In the genomic region with DNA sequence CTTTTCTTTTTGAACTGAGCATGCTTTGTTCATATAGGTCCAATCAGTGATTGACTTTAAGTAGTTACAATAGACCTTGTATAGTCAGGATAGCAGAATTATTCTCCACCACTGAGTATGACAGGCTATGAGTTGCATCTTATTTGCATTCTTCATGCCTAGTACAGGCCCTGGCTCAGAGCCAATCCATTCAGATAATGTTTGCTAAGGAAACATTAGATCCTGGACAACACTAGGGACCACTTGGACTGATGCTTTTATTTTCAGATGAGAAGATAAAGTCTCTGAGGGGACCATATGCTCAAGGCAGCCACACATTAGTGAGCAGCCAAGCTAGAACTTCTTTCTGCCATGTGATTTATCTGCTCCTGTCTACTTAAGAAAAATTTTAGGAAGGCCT, we compare ENCODE assay signal across 14 cellular contexts.
DNase-seq lines count a peak whose midpoint lies in the region; ATAC-seq, FAIRE-seq and TF ChIP-seq lines count a peak whose summit lies in the region.
"Had no signal": no experiment of that assay in that cellular context is flagged by ENCODE, and none has a peak within 500 bp of the region (broad histone marks: within the 10 kb centered on the region; RNA-seq: fewer than 3 reads in every experiment).

No MANE protein-coding gene starts in this region.

- no peak overlapping the region for H3K4me3 ChIP-seq in IMR-90 (ENCODE audit: insufficient read depth, low read depth, low read length)
- H3K4me3 ChIP-seq in small intestine (ENCODE audit: low read depth in 1 of 2, low read length in 2 of 2), result no peak overlapping the region
- H3K4me3 ChIP-seq: neural progenitor cell, skin epidermis had no signal

- no peak overlapping the region for H2AFZ ChIP-seq in IMR-90 (replicated peaks; ENCODE audit: low read length, poor library complexity)
- H2AFZ ChIP-seq: neural progenitor cell had no signal

- TF ChIP-seq POLR2A in IMR-90 (IDR thresholded peaks at IDR 0.05; ENCODE audit: low read depth, low read length), result no peak

- no peak overlapping the region for H3K9ac ChIP-seq in IMR-90 (ENCODE audit: low read depth, low read length)
- H3K9ac ChIP-seq: neural progenitor cell had no signal

- no peak overlapping the region for H4K91ac ChIP-seq in IMR-90 (ENCODE audit: insufficient read depth, low read depth, low read length)

- no peak overlapping the region for H2BK20ac ChIP-seq in IMR-90 (ENCODE audit: low read depth, low read length)

- no TSS peak for BruUV-seq in IMR-90 (replicated peaks; lab: Mats Ljungman, UMichigan)

- H3K27me3 ChIP-seq in IMR-90 (ENCODE audit: control insufficient read depth, insufficient read depth, low read length) (no peaks in the 10 kb centered on the region), foreskin keratinocyte (no peaks in the 10 kb centered on the region), small intestine (ENCODE audit: control insufficient read depth in 2 of 2, insufficient read depth in 2 of 2, low read length in 2 of 2) (no peaks in the 10 kb centered on the region)
- H3K27me3 ChIP-seq: neural progenitor cell had no signal

- ATAC-seq in IMR-90 (ENCODE audit: low read depth), result 0 out of 2 replicates have a peak, but pooled peaks have one; percentile 6
- ATAC-seq in foreskin keratinocyte, result peak; percentile 28
- ATAC-seq in GM21619 (IDR thresholded peaks at IDR 0.05; ENCODE audit: unreplicated experiment), result no peak
- no peak for ATAC-seq in stimulated activated naive CD8-positive, alpha-beta T cell treated with anti-CD3 and anti-CD28 coated beads, Interleukin-15, Interleukin-2, amounts not matched to agents 100 U/mL and 50 U/mL, for 24 hours
- ATAC-seq: T-helper 17 cell had no signal

- no peak for FAIRE-seq in small intestine (lab: Jason Lieb, UNC)

- H2AK5ac ChIP-seq in IMR-90 (ENCODE audit: low read depth, low read length), result no peak overlapping the region

- TF ChIP-seq RAD21 in IMR-90 (IDR thresholded peaks at IDR 0.05; ENCODE audit: low read length), result no peak

- no peak overlapping the region for H3K18ac ChIP-seq in IMR-90 (ENCODE audit: low read depth, low read length)

- no peaks in the 10 kb centered on the region for H3K9me3 ChIP-seq in IMR-90 (ENCODE audit: control insufficient read depth, insufficient read depth, low read length)
- H3K9me3 ChIP-seq in small intestine (ENCODE audit: control insufficient read depth, low read depth), result no peaks in the 10 kb centered on the region

- dilution Hi-C loops in IMR-90 (cut with HindIII; ENCODE audit: low sequenced_read_pairs, unreplicated experiment), result no loop called here

- H3K4me1 ChIP-seq in IMR-90 (ENCODE audit: control insufficient read depth, insufficient read depth, low read length), result peaks cover 19% of the 10 kb centered on the region
- H3K4me1 ChIP-seq in foreskin keratinocyte, result no peaks in the 10 kb centered on the region
- no peaks in the 10 kb centered on the region for H3K4me1 ChIP-seq in small intestine (ENCODE audit: control insufficient read depth in 2 of 2, insufficient read depth in 1 of 2, low read depth in 1 of 2, low read length in 1 of 2)
- H3K4me1 ChIP-seq: neural progenitor cell had no signal

- H3K36me3 ChIP-seq in IMR-90 (ENCODE audit: control insufficient read depth, insufficient read depth, low read length) (peaks cover 27% of the 10 kb centered on the region), small intestine (ENCODE audit: control insufficient read depth in 2 of 2, insufficient read depth in 2 of 2, low read length in 2 of 2) (no peaks in the 10 kb centered on the region)
- H3K36me3 ChIP-seq: neural progenitor cell had no signal

- peaks cover 17% of the 10 kb centered on the region for H3K9me1 ChIP-seq in IMR-90 (ENCODE audit: insufficient read depth, low read length)

- no peak overlapping the region for H4K8ac ChIP-seq in IMR-90 (ENCODE audit: low read depth in 2 of 2, low read length in 2 of 2)

- H3K14ac ChIP-seq in IMR-90 (replicated peaks; ENCODE audit: low read depth, low read length), result no peak overlapping the region

- DNase-seq in DMS79 treated with DMSO at 0.1 percent for 48 hours (lab: John Stamatoyannopoulos, UW), result peak; percentile 22
- DNase-seq in IMR-90, result peak; percentile 60
- DNase-seq in SK-N-DZ (ENCODE audit: low spot score), result peak; percentile 32
- DNase-seq in foreskin keratinocyte, result peak in 1 of 2 donors; percentile 26
- DNase-seq in effector CD8-positive, alpha-beta T cell (lab: John Stamatoyannopoulos, UW), result no peak
- no peak for DNase-seq in stimulated activated naive CD8-positive, alpha-beta T cell treated with anti-CD3 and anti-CD28 coated beads, Interleukin-15, Interleukin-2, amounts not matched to agents 100 U/mL and 50 U/mL, for 24 hours
- DNase-seq in small intestine, result no peak
- DNase-seq: activated CD4-positive, alpha-beta memory T cell treated with anti-CD3 and anti-CD28 coated beads for 36 hours; CD4-positive, alpha-beta T cell; NCI-H1436 treated with DMSO at 0.1 percent for 48 hours; T-helper 17 cell had no signal

- H3K4ac ChIP-seq in IMR-90 (ENCODE audit: low read depth, low read length), result no peak overlapping the region

- TF ChIP-seq CTCF in IMR-90 (conservative IDR thresholded peaks at IDR 0.05; ENCODE audit: low read depth, low read length), result no peak
- no peak for TF ChIP-seq CTCF in foreskin keratinocyte (conservative IDR thresholded peaks at IDR 0.05)

- H3K27ac ChIP-seq in IMR-90 (ENCODE audit: insufficient read depth, low read length) (no peak overlapping the region), foreskin keratinocyte (no peak overlapping the region), small intestine (ENCODE audit: low read depth in 1 of 2, low read length in 1 of 2) (no peak overlapping the region)
- H3K27ac ChIP-seq: neural progenitor cell, skin epidermis had no signal

- H3K79me1 ChIP-seq in IMR-90 (ENCODE audit: low read depth in 1 of 2, low read length in 2 of 2), result peaks cover 40 to 81% of the 10 kb centered on the region in 2 experiments

- H3K4me2 ChIP-seq in IMR-90 (ENCODE audit: low read depth, low read length), result no peak overlapping the region
- H3K4me2 ChIP-seq: neural progenitor cell had no signal

- H2AK9ac ChIP-seq in IMR-90 (replicated peaks; ENCODE audit: low read depth, low read length, poor library complexity), result no peak overlapping the region

- H3K23ac ChIP-seq in IMR-90 (ENCODE audit: low read depth, low read length), result no peak overlapping the region

- H2BK15ac ChIP-seq in IMR-90 (ENCODE audit: low read depth, low read length), result no peak overlapping the region

- in situ Hi-C loops in IMR-90 (cut with MboI; ENCODE audit: low sequenced_read_pairs), result no loop called here

- CTCF ChIA-PET in IMR-90 (lab: Yijun Ruan, JAX), result no interaction called here

- no peak overlapping the region for H2BK120ac ChIP-seq in IMR-90 (ENCODE audit: low read depth, low read length)

- peaks cover 18% of the 10 kb centered on the region; the same call in 1 of the 2 replicates for H4K20me1 ChIP-seq in IMR-90 (ENCODE audit: insufficient read depth, low read length)

- POLR2A ChIA-PET in IMR-90 (lab: Charles Lee; ENCODE audit: unreplicated experiment), result interaction anchor here (0.6 kb wide), 1 partner anchor 345 kb away, joined by 4 read pairs; no protein-coding TSS in a partner anchor

- H2BK5ac ChIP-seq in IMR-90 (ENCODE audit: low read depth, low read length, poor library complexity, severe bottlenecking), result no peak overlapping the region

- H3K56ac ChIP-seq in IMR-90 (ENCODE audit: extremely low read depth, insufficient read depth, low read length), result no peak overlapping the region

- H4K5ac ChIP-seq in IMR-90 (ENCODE audit: low read depth, low read length), result no peak overlapping the region

- intact Hi-C loops in IMR-90 (cut with micrococcal nuclease), result no loop called here

TF ChIP-seq in IMR-90, 13 proteins besides CTCF, POLR2A, EP300 and RAD21:
- no peak for TF ChIP-seq FOS (IDR thresholded peaks at IDR 0.05; ENCODE audit: low read depth, low read length)
- TF ChIP-seq, protein P1, sequence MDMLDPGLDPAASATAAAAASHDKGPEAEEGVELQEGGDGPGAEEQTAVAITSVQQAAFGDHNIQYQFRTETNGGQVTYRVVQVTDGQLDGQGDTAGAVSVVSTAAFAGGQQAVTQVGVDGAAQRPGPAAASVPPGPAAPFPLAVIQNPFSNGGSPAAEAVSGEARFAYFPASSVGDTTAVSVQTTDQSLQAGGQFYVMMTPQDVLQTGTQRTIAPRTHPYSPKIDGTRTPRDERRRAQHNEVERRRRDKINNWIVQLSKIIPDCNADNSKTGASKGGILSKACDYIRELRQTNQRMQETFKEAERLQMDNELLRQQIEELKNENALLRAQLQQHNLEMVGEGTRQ (IDR thresholded peaks at IDR 0.05; ENCODE audit: low read depth, low read length), result no peak
- no peak for TF ChIP-seq MAFK (IDR thresholded peaks at IDR 0.05; ENCODE audit: low read depth, low read length)
- no peak for TF ChIP-seq CHD1 (IDR thresholded peaks at IDR 0.05; ENCODE audit: low read depth, low read length)
- TF ChIP-seq SMC3 (IDR thresholded peaks at IDR 0.05; ENCODE audit: low read depth, low read length), result no peak
- TF ChIP-seq, protein P2, sequence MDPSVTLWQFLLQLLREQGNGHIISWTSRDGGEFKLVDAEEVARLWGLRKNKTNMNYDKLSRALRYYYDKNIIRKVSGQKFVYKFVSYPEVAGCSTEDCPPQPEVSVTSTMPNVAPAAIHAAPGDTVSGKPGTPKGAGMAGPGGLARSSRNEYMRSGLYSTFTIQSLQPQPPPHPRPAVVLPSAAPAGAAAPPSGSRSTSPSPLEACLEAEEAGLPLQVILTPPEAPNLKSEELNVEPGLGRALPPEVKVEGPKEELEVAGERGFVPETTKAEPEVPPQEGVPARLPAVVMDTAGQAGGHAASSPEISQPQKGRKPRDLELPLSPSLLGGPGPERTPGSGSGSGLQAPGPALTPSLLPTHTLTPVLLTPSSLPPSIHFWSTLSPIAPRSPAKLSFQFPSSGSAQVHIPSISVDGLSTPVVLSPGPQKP (IDR thresholded peaks at IDR 0.05; ENCODE audit: borderline replicate concordance, low read depth, low read length), result no peak
- TF ChIP-seq RFX5 (IDR thresholded peaks at IDR 0.05; ENCODE audit: low read depth, low read length), result no peak
- no peak for TF ChIP-seq CEBPB (IDR thresholded peaks at IDR 0.05; ENCODE audit: low read depth, low read length)
- TF ChIP-seq MAZ (IDR thresholded peaks at IDR 0.05; ENCODE audit: borderline replicate concordance, low read depth, low read length), result no peak

Comparison
In these comparisons a context has a peak if more than half of its experiments do, and no peak if none do; other contexts are left out.
1. DNase-seq: peak in DMS79 treated with DMSO at 0.1 percent for 48 hours (single experiment), IMR-90 (single experiment) and SK-N-DZ (single experiment); none in effector CD8-positive, alpha-beta T cell (single experiment), stimulated activated naive CD8-positive, alpha-beta T cell treated with anti-CD3 and anti-CD28 coated beads, Interleukin-15, Interleukin-2, amounts not matched to agents 100 U/mL and 50 U/mL, for 24 hours (single experiment) and small intestine (single experiment).
2. ATAC-seq: peak in IMR-90 (single experiment) and foreskin keratinocyte (single experiment); none in GM21619 (single experiment) and stimulated activated naive CD8-positive, alpha-beta T cell treated with anti-CD3 and anti-CD28 coated beads, Interleukin-15, Interleukin-2, amounts not matched to agents 100 U/mL and 50 U/mL, for 24 hours (single experiment).